In the genomic region with DNA sequence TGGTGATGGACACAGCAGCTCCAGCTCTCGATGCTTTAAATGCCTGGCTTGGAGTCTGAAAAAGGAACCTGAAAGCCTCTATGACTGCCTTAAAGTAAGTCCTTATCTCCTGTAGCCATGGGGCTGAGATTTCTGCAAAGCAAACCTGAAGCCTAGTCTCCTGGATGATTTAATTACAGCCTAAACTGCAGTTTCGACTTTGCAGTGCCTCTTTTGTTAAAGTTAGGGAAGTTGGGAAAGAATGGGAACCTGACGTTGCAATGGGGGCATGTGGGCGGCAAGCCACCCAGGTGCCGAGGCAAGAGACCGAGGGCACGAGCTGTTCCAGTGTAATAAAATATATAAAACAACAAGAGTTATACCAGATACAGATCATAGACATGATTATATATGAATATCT, we compare ENCODE assay signal across 17 cellular contexts. TPM values are rescaled to one million over a fixed set of nuclear protein-coding genes. Genes with fewer than 3 reads are reported as not detected.
DNase-seq lines count a peak whose midpoint lies in the region; TF ChIP-seq lines count a peak whose summit lies in the region.
"Had no signal": no experiment of that assay in that cellular context is flagged by ENCODE, and none has a peak within 500 bp of the region (broad histone marks: within the 10 kb centered on the region; RNA-seq: fewer than 3 reads in every experiment).

No MANE protein-coding gene starts in this region.

- H3K4me3 Mint-ChIP-seq in T-helper 2 cell treated with Interferon-gamma antibody and Interleukin-4, amounts not matched to agents 5 μg/mL and 100 μg/mL, for 36 hours: peak overlapping the region; percentile 18
- H3K4me3 Mint-ChIP-seq: activated CD4-positive, alpha-beta memory T cell treated with anti-CD3 and anti-CD28 coated beads for 36 hours had no signal

- H3K27me3 ChIP-seq in adrenal gland: no peaks in the 10 kb centered on the region
- no peaks in the 10 kb centered on the region for H3K27me3 ChIP-seq in sigmoid colon
- no peaks in the 10 kb centered on the region for H3K27me3 ChIP-seq in thyroid gland
- H3K27me3 ChIP-seq: upper lobe of right lung had no signal

- TF ChIP-seq CTCF in adrenal gland (IDR thresholded peaks at IDR 0.05) (no peak), sigmoid colon (IDR thresholded peaks at IDR 0.05) (no peak), thyroid gland (IDR thresholded peaks at IDR 0.05) (no peak)

- H3K4me1 ChIP-seq in adrenal gland (replicated peaks in 1 of 2) (peaks cover 0 to 16% of the 10 kb centered on the region in 2 donors), sigmoid colon (peaks cover 0 to 30% (median 28%) of the 10 kb centered on the region in 4 donors), thyroid gland (peaks cover 10 to 20% of the 10 kb centered on the region in 2 donors)

- H3K27ac ChIP-seq in adrenal gland (peak overlapping the region in 3 of 5 donors; percentile 77 to 87 (median 85)), sigmoid colon (peak overlapping the region in 3 of 4 donors; percentile 59 to 75 (median 69)), thyroid gland (no peak overlapping the region)
- H3K27ac ChIP-seq: lower lobe of right lung, upper lobe of right lung had no signal

- H3K27me3 Mint-ChIP-seq in T-helper 2 cell treated with Interferon-gamma antibody and Interleukin-4, amounts not matched to agents 5 μg/mL and 100 μg/mL, for 36 hours (ENCODE audit: low read depth): peaks cover 5% of the 10 kb centered on the region
- H3K27me3 Mint-ChIP-seq: activated CD4-positive, alpha-beta memory T cell treated with anti-CD3 and anti-CD28 coated beads for 36 hours; activated T-cell treated with anti-CD3 and anti-CD28 coated beads, Interleukin-2, amount 50 U/mL, for 24 hours had no signal

- no peaks in the 10 kb centered on the region for H3K36me3 Mint-ChIP-seq in T-helper 2 cell treated with Interferon-gamma antibody and Interleukin-4, amounts not matched to agents 5 μg/mL and 100 μg/mL, for 36 hours (ENCODE audit: low read depth)
- H3K36me3 Mint-ChIP-seq: activated CD4-positive, alpha-beta memory T cell treated with anti-CD3 and anti-CD28 coated beads for 36 hours; activated naive CD8-positive, alpha-beta T cell treated with anti-CD3 and anti-CD28 coated beads, Interleukin-2, amount 10 ng/mL, durations not matched to agents 7 days and 5 days had no signal

- H3K9me3 ChIP-seq in adrenal gland (replicated peaks in 1 of 3) (no peaks in the 10 kb centered on the region), sigmoid colon (no peaks in the 10 kb centered on the region), thyroid gland (no peaks in the 10 kb centered on the region)
- H3K9me3 ChIP-seq: lower lobe of right lung, upper lobe of right lung had no signal

- no peak for TF ChIP-seq POLR2A in adrenal gland (IDR thresholded peaks at IDR 0.05)
- TF ChIP-seq POLR2A in sigmoid colon (IDR thresholded peaks at IDR 0.05): no peak
- TF ChIP-seq POLR2A in thyroid gland (IDR thresholded peaks at IDR 0.05): no peak

- H3K36me3 ChIP-seq in adrenal gland (replicated peaks in 1 of 2) (no peaks in the 10 kb centered on the region), sigmoid colon (no peaks in the 10 kb centered on the region), thyroid gland (no peaks in the 10 kb centered on the region)
- H3K36me3 ChIP-seq: lower lobe of right lung, upper lobe of right lung, WERI-Rb-1 had no signal

- DNase-seq in T-helper 2 cell treated with Interferon-gamma antibody and Interleukin-4, amounts not matched to agents 5 μg/mL and 100 μg/mL, for 36 hours (ENCODE audit: low spot score): no peak
- DNase-seq in T-helper 2 cell (no peak), adrenal gland (no peak), sigmoid colon (no peak), NCI-H69 (lab: John Stamatoyannopoulos, UW) (no peak), OCI-M2 (lab: John Stamatoyannopoulos, UW; ENCODE audit: unreplicated experiment) (no peak), thyroid gland (no peak)
- no peak for DNase-seq in Jurkat, Clone E6-1 (ENCODE audit: low read depth, low spot score)
- DNase-seq: activated naive CD8-positive, alpha-beta T cell treated with anti-CD3 and anti-CD28 coated beads, Interleukin-2, amount 10 ng/mL, durations not matched to agents 7 days and 5 days; activated T-cell treated with anti-CD3 and anti-CD28 coated beads, Interleukin-2, amount 50 U/mL, for 24 hours; cortex of kidney; DMS153; NCI-H187 treated with DMSO at 0.1 percent for 48 hours had no signal

- TF ChIP-seq EP300 in sigmoid colon (IDR thresholded peaks at IDR 0.05): no peak

- peak overlapping the region; percentile 47; the same call in 1 of the 2 replicates for H3K4me3 ChIP-seq in Jurkat, Clone E6-1 (ENCODE audit: low read length)
- H3K4me3 ChIP-seq in adrenal gland: no peak overlapping the region
- no peak overlapping the region for H3K4me3 ChIP-seq in sigmoid colon
- H3K4me3 ChIP-seq in thyroid gland (replicated peaks in 1 of 3): no peak overlapping the region
- H3K4me3 ChIP-seq: lower lobe of right lung, upper lobe of right lung had no signal

- 60 to 73% (median 63%) methylated on average over 7 of the region's 7 CpGs for WGBS in adrenal gland, 4 donors
- WGBS in sigmoid colon, 2 donors: 41 to 76% methylated on average over 7 of the region's 7 CpGs
- 85 to 90% methylated on average over 7 of the region's 7 CpGs for WGBS in thyroid gland, 2 donors

- peaks cover 17% of the 10 kb centered on the region for H3K4me1 Mint-ChIP-seq in T-helper 2 cell treated with Interferon-gamma antibody and Interleukin-4, amounts not matched to agents 5 μg/mL and 100 μg/mL, for 36 hours (ENCODE audit: low read depth)

- H3K27ac Mint-ChIP-seq in T-helper 2 cell treated with Interferon-gamma antibody and Interleukin-4, amounts not matched to agents 5 μg/mL and 100 μg/mL, for 36 hours: no peak overlapping the region
- H3K27ac Mint-ChIP-seq: activated CD4-positive, alpha-beta memory T cell treated with anti-CD3 and anti-CD28 coated beads for 36 hours; activated naive CD8-positive, alpha-beta T cell treated with anti-CD3 and anti-CD28 coated beads, Interleukin-2, amount 10 ng/mL, durations not matched to agents 7 days and 5 days had no signal

- intact Hi-C loops in adrenal gland (cut with DNase I) (loop anchor here in 1 of 2 donors (5.0 kb wide), 1 partner anchor 134 kb away; the partner anchor contains the start of gene BHLHE23), sigmoid colon (cut with DNase I) (loop anchor here (1.0 kb wide), 1 partner anchor 136 kb away; no protein-coding TSS in a partner anchor), thyroid gland (cut with DNase I) (no loop called here)

- H3K9me3 Mint-ChIP-seq in T-helper 2 cell treated with Interferon-gamma antibody and Interleukin-4, amounts not matched to agents 5 μg/mL and 100 μg/mL, for 36 hours: no peaks in the 10 kb centered on the region
- H3K9me3 Mint-ChIP-seq: activated CD4-positive, alpha-beta memory T cell treated with anti-CD3 and anti-CD28 coated beads for 36 hours; activated naive CD8-positive, alpha-beta T cell treated with anti-CD3 and anti-CD28 coated beads, Interleukin-2, amount 10 ng/mL, durations not matched to agents 7 days and 5 days; activated T-cell treated with anti-CD3 and anti-CD28 coated beads, Interleukin-2, amount 50 U/mL, for 24 hours had no signal

RNA-seq across cellular contexts. Expression of gene TCFL5, which starts 11.7 kb away (rescaled TPM):
- polyA plus RNA-seq in Jurkat, Clone E6-1 (2012; ENCODE audit: insufficient read depth, insufficient read length): 22.1 TPM
- total RNA-seq in adrenal gland (10 to 100 TPM in 1 of 8 donors, 1 to 10 TPM in 7; 4.6 to 12.0 (median 6.8) TPM), sigmoid colon (10 to 100 TPM in 2 of 4 donors, 1 to 10 TPM in 2; 8.1 to 16.9 (median 12.1) TPM), thyroid gland (10 to 100 TPM; 15.3 to 26.6 (median 20.6) TPM)
- polyA plus RNA-seq in adrenal gland (1 to 10 TPM; 3.5 to 5.8 (median 3.9) TPM), sigmoid colon (1 to 10 TPM; 2.3 to 7.8 (median 3.8) TPM)

RNA-seq across cellular contexts. Expression of gene DIDO1, which starts 53.0 kb away (rescaled TPM):
- 58.1 TPM for polyA plus RNA-seq in Jurkat, Clone E6-1 (2012; ENCODE audit: insufficient read depth, insufficient read length)
- total RNA-seq in adrenal gland: 10 to 100 TPM; 29.8 to 51.3 (median 46.5) TPM
- 10 to 100 TPM; 19.0 to 27.9 (median 23.6) TPM for polyA plus RNA-seq in adrenal gland
- total RNA-seq in sigmoid colon: 10 to 100 TPM; 48.7 to 70.6 (median 56.5) TPM
- polyA plus RNA-seq in sigmoid colon: 10 to 100 TPM; 10.4 to 31.1 (median 13.8) TPM
- 10 to 100 TPM; 67.7 to 92.9 (median 72.2) TPM for total RNA-seq in thyroid gland

RNA-seq across cellular contexts. Expression of gene COL9A3, which starts 56.4 kb away (rescaled TPM):
- polyA plus RNA-seq in Jurkat, Clone E6-1 (2012; ENCODE audit: insufficient read depth, insufficient read length): 18.6 TPM
- total RNA-seq in adrenal gland: 1 to 10 TPM in 3 of 8 donors, under 1 TPM in 5; 0.43 to 2.2 (median 0.86) TPM
- polyA plus RNA-seq in adrenal gland: 10 to 100 TPM in 2 of 3 donors, under 1 TPM in 1; 0.22 to 27.8 (median 12.1) TPM
- total RNA-seq in sigmoid colon: 10 to 100 TPM in 2 of 4 donors, 1 to 10 TPM in 2; 3.5 to 20.8 (median 10.8) TPM
- polyA plus RNA-seq in sigmoid colon: 1 to 10 TPM; 1.8 to 5.8 (median 4.4) TPM
- 100 to 1,000 TPM in 1 of 4 donors, 10 to 100 TPM in 2, 1 to 10 TPM in 1; 5.3 to 113 (median 62.8) TPM for total RNA-seq in thyroid gland
- total RNA-seq: activated CD4-positive, alpha-beta memory T cell treated with anti-CD3 and anti-CD28 coated beads for 36 hours had no signal

Comparison
In these comparisons a context has a peak if more than half of its experiments do, and no peak if none do; other contexts are left out.
1. H3K27ac ChIP-seq: peak in adrenal gland (3 of 5) and sigmoid colon (3 of 4); none in thyroid gland (0 of 3).